25 cellular contexts compared by ENCODE assay signal in genomic region chr4:20176881-20177280, GRCh38.
"Had no signal": no experiment of that assay in that cellular context is flagged by ENCODE, and none has a peak within 500 bp of the region (broad histone marks: within the 10 kb centered on the region; RNA-seq: fewer than 3 reads in every experiment).

No MANE protein-coding gene starts in this region.

- H3K27ac ChIP-seq: adrenal gland, brain microvascular endothelial cell, Peyer's patch had no signal

- H3K4me1 ChIP-seq: adrenal gland, Peyer's patch had no signal

- H3K27me3 ChIP-seq: adrenal gland, brain microvascular endothelial cell, Peyer's patch had no signal

- H3K36me3 ChIP-seq: adrenal gland, brain microvascular endothelial cell, Peyer's patch had no signal

- ATAC-seq: activated CD8-positive, alpha-beta T cell treated with anti-CD3 and anti-CD28 coated beads, Interleukin-2, amount 10 ng/mL, durations not matched to agents 7 days and 5 days; T-helper 17 cell; WTC11 had no signal

- DNase-seq: activated CD4-positive, alpha-beta T cell treated with anti-CD3 and anti-CD28 coated beads for 48 hours; activated CD4-positive, alpha-beta T cell treated with anti-CD3 and anti-CD28 coated beads, Interleukin-2, amount 50 U/mL, for 4 hours; activated CD4-positive, CD25-positive, alpha-beta regulatory T cell treated with anti-CD3 and anti-CD28 coated beads, Interleukin-2, amount 50 U/mL, for 72 hours; activated CD8-positive, alpha-beta memory T cell treated with anti-CD3 and anti-CD28 coated beads, Interleukin-2, amount 50 U/mL, for 48 hours; activated CD8-positive, alpha-beta T cell treated with anti-CD3 and anti-CD28 coated beads, Interleukin-2, amount 10 ng/mL, durations not matched to agents 7 days and 5 days; activated naive CD4-positive, alpha-beta T cell treated with anti-CD3 and anti-CD28 coated beads, Interleukin-2, amount 50 U/mL, for 16 hours; activated naive CD8-positive, alpha-beta T cell treated with anti-CD3 and anti-CD28 coated beads, Interleukin-2, amount 10 ng/mL, durations not matched to agents 7 days and 5 days; activated T-cell treated with anti-CD3 and anti-CD28 coated beads, Interleukin-2, amount 50 U/mL, for 1 hour; adrenal gland; aorta; brain microvascular endothelial cell; MM.1S; NCI-H1105; NCI-H1436; NCI-H1694 treated with DMSO at 0.1 percent for 48 hours; NCI-H2081; NCI-H510A treated with DMSO at 0.1 percent for 48 hours; NCI-H69; NK-92 treated with Interleukin-12 subunit alpha and Interleukin-12 subunit beta, amount 100 ng/mL, for 24 hours; OCI-M1; Peyer's patch; SHP77; T-helper 17 cell; T-helper 9 cell had no signal

- H3K4me3 ChIP-seq: adrenal gland, Peyer's patch had no signal
